ENCODE assay signal across 16 cellular contexts in genomic region chr5:28862860-28863196, GRCh38.
"Had no signal": no experiment of that assay in that cellular context is flagged by ENCODE, and none has a peak within 500 bp of the region (broad histone marks: within the 10 kb centered on the region; RNA-seq: fewer than 3 reads in every experiment).

No MANE protein-coding gene starts in this region.

- ATAC-seq: activated CD8-positive, alpha-beta memory T cell treated with anti-CD3 and anti-CD28 coated beads, Interleukin-2, amount 10 ng/mL, durations not matched to agents 7 days and 5 days; mucosa of descending colon; naive thymus-derived CD8-positive, alpha-beta T cell; stimulated activated effector memory CD8-positive, alpha-beta T cell treated with anti-CD3 and anti-CD28 coated beads, Interleukin-12 subunit alpha, Interleukin-12 subunit beta, amount 100 ng/mL, for 72 hours had no signal

- DNase-seq: activated CD4-positive, alpha-beta T cell treated with anti-CD3 and anti-CD28 coated beads, Interleukin-2, amount 50 U/mL, for 48 hours; activated CD8-positive, alpha-beta memory T cell treated with anti-CD3 and anti-CD28 coated beads, Interleukin-2, amount 10 ng/mL, durations not matched to agents 7 days and 5 days; activated naive CD4-positive, alpha-beta T cell treated with anti-CD3 and anti-CD28 coated beads, Interleukin-2, amount 10 ng/mL, durations not matched to agents 7 days and 5 days; activated T-cell treated with anti-CD3 and anti-CD28 coated beads, Interleukin-2, amount 50 U/mL, for 24 hours; cerebellar nuclear complex; hypothalamus; kidney; left lung; mucosa of descending colon; naive thymus-derived CD8-positive, alpha-beta T cell had no signal

- H3K27ac ChIP-seq: ascending aorta, breast epithelium, left lung, neutrophil, parathyroid adenoma, thoracic aorta had no signal
